26 cellular contexts compared by ENCODE assay signal in genomic region chr11:129312741-129313587, GRCh38.
DNase-seq lines count a peak whose midpoint lies in the region; ATAC-seq and TF ChIP-seq lines count a peak whose summit lies in the region.
"Had no signal": no experiment of that assay in that cellular context is flagged by ENCODE, and none has a peak within 500 bp of the region (broad histone marks: within the 10 kb centered on the region; RNA-seq: fewer than 3 reads in every experiment).

No MANE protein-coding gene starts in this region.

- H3K4me3 ChIP-seq in smooth muscle cell: peak overlapping the region; percentile 22
- H3K4me3 ChIP-seq: BLaER1 treated with 17β-estradiol and CSF1 and Interleukin-3, amounts not matched to agents 10 nM and 100 nM; GM12878; SK-N-MC had no signal

- peaks cover 1% of the 10 kb centered on the region for H3K27me3 Mint-ChIP-seq in chondrocyte (ENCODE audit: low read depth)
- H3K27me3 Mint-ChIP-seq: activated naive CD8-positive, alpha-beta T cell treated with anti-CD3 and anti-CD28 coated beads, Interleukin-2, amount 10 ng/mL, durations not matched to agents 7 days and 5 days had no signal

- peaks cover 5% of the 10 kb centered on the region for H3K4me1 ChIP-seq in smooth muscle cell (ENCODE audit: low read depth)
- H3K4me1 ChIP-seq: parathyroid adenoma had no signal

- H2AFZ ChIP-seq in smooth muscle cell (ENCODE audit: low read depth): peak overlapping the region; percentile 17
- H2AFZ ChIP-seq: parathyroid adenoma had no signal

- no peaks in the 10 kb centered on the region for H3K9me3 Mint-ChIP-seq in chondrocyte (ENCODE audit: low read depth)
- H3K9me3 Mint-ChIP-seq: activated T-helper 17 cell treated with anti-CD3 and anti-CD28 coated beads, Interleukin-2, amount 50 U/mL, for 72 hours had no signal

- ATAC-seq in left ventricle myocardium superior (peak; percentile 76), HG03175 (IDR thresholded peaks at IDR 0.05; ENCODE audit: unreplicated experiment) (no peak)
- ATAC-seq: activated T-helper 17 cell treated with anti-CD3 and anti-CD28 coated beads, Interleukin-2, amount 50 U/mL, for 72 hours; GM12878; left colon; PC-3 had no signal

- no peaks in the 10 kb centered on the region for H3K27me3 ChIP-seq in smooth muscle cell (ENCODE audit: low read depth)
- H3K27me3 ChIP-seq: BLaER1 treated with 17β-estradiol and CSF1 and Interleukin-3, amounts not matched to agents 10 nM and 100 nM had no signal

- H3K36me3 Mint-ChIP-seq in chondrocyte (ENCODE audit: low read depth): no peaks in the 10 kb centered on the region
- H3K36me3 Mint-ChIP-seq: activated naive CD8-positive, alpha-beta T cell treated with anti-CD3 and anti-CD28 coated beads, Interleukin-2, amount 10 ng/mL, durations not matched to agents 7 days and 5 days had no signal

- H3K4me2 ChIP-seq in smooth muscle cell: peak overlapping the region; percentile 70

- H3F3A ChIP-seq in smooth muscle cell (ENCODE audit: low read depth): peaks cover 12% of the 10 kb centered on the region

- no peaks in the 10 kb centered on the region for H3K79me2 ChIP-seq in smooth muscle cell (ENCODE audit: low read depth)
- H3K79me2 ChIP-seq: parathyroid adenoma had no signal

- peak overlapping the region; percentile 73 for H3K9ac ChIP-seq in smooth muscle cell (ENCODE audit: low read depth)
- H3K9ac ChIP-seq: parathyroid adenoma had no signal

- no peaks in the 10 kb centered on the region for H4K20me1 ChIP-seq in smooth muscle cell (ENCODE audit: low read depth)
- H4K20me1 ChIP-seq: BLaER1 treated with 17β-estradiol and CSF1 and Interleukin-3, amounts not matched to agents 10 nM and 100 nM had no signal

- H3K36me3 ChIP-seq in smooth muscle cell (ENCODE audit: low read depth): no peaks in the 10 kb centered on the region
- H3K36me3 ChIP-seq: BLaER1 treated with 17β-estradiol and CSF1 and Interleukin-3, amounts not matched to agents 10 nM and 100 nM had no signal

- 39% methylated on average over 27 of the region's 27 CpGs for WGBS in smooth muscle cell (ENCODE audit: low lambda C conversion rate)

- H3K9me3 ChIP-seq in smooth muscle cell (replicated peaks; ENCODE audit: low read depth): no peaks in the 10 kb centered on the region

- intact Hi-C loops in left ventricle myocardium superior (cut with micrococcal nuclease): no loop called here

- peaks cover 6% of the 10 kb centered on the region for H3K4me1 Mint-ChIP-seq in chondrocyte (ENCODE audit: low read depth)
- H3K4me1 Mint-ChIP-seq: activated naive CD8-positive, alpha-beta T cell treated with anti-CD3 and anti-CD28 coated beads, Interleukin-2, amount 10 ng/mL, durations not matched to agents 7 days and 5 days; activated T-helper 17 cell treated with anti-CD3 and anti-CD28 coated beads, Interleukin-2, amount 50 U/mL, for 72 hours; central memory CD8-positive, alpha-beta T cell had no signal

- DNase-seq in NCI-H2171 treated with DMSO at 0.1 percent for 48 hours (lab: John Stamatoyannopoulos, UW) (peak; percentile 22), NCI-H2171 (lab: John Stamatoyannopoulos, UW) (no peak), chondrocyte (ENCODE audit: low spot score) (no peak), left ventricle myocardium superior (no peak), smooth muscle cell (lab: John Stamatoyannopoulos, UW; ENCODE audit: unreplicated experiment) (no peak), KG1 (lab: John Stamatoyannopoulos, UW) (no peak), GM20000 (ENCODE audit: low spot score) (no peak)
- DNase-seq: activated CD4-positive, CD25-positive, alpha-beta regulatory T cell treated with anti-CD3 and anti-CD28 coated beads, Interleukin-2, amount 50 U/mL, for 72 hours; activated naive CD8-positive, alpha-beta T cell treated with anti-CD3 and anti-CD28 coated beads, Interleukin-2, amount 10 ng/mL, durations not matched to agents 7 days and 5 days; DMS 273 treated with DMSO at 0.1 percent for 48 hours; foreskin fibroblast; GDM1; Kasumi-1; left colon; NCI-H82; PC-3; stimulated activated CD4-positive, alpha-beta T cell treated with anti-CD3 and anti-CD28 coated beads, Interleukin-2, amount 100 ng/mL, for 48 hours; T-helper 9 cell had no signal

- H3K4me3 Mint-ChIP-seq in chondrocyte (ENCODE audit: unreplicated experiment): peak overlapping the region; percentile 4
- H3K4me3 Mint-ChIP-seq: activated naive CD8-positive, alpha-beta T cell treated with anti-CD3 and anti-CD28 coated beads, Interleukin-2, amount 10 ng/mL, durations not matched to agents 7 days and 5 days; activated T-helper 17 cell treated with anti-CD3 and anti-CD28 coated beads, Interleukin-2, amount 50 U/mL, for 72 hours; central memory CD8-positive, alpha-beta T cell had no signal

- peak overlapping the region; percentile 89 for H3K27ac ChIP-seq in smooth muscle cell (ENCODE audit: low read depth)
- H3K27ac ChIP-seq: 22Rv1, parathyroid adenoma, SK-N-MC had no signal

- peak overlapping the region; percentile 45 for H3K27ac Mint-ChIP-seq in chondrocyte (ENCODE audit: unreplicated experiment)
- H3K27ac Mint-ChIP-seq: activated naive CD8-positive, alpha-beta T cell treated with anti-CD3 and anti-CD28 coated beads, Interleukin-2, amount 10 ng/mL, durations not matched to agents 7 days and 5 days; activated T-helper 17 cell treated with anti-CD3 and anti-CD28 coated beads, Interleukin-2, amount 50 U/mL, for 72 hours had no signal

- TF ChIP-seq CTCF in chondrocyte (IDR thresholded peaks at IDR 0.05) (no peak), smooth muscle cell (IDR thresholded peaks at IDR 0.05; ENCODE audit: borderline replicate concordance, insufficient read depth, poor library complexity, severe bottlenecking) (no peak), GM20000 (IDR thresholded peaks at IDR 0.05; ENCODE audit: extremely low read depth, missing control alignments) (no peak)
